In genomic region chr2:120829633-120830025, GRCh38 we compare ENCODE assay signal across 18 cellular contexts.
"Had no signal": no experiment of that assay in that cellular context is flagged by ENCODE, and none has a peak within 500 bp of the region (broad histone marks: within the 10 kb centered on the region; RNA-seq: fewer than 3 reads in every experiment).

No MANE protein-coding gene starts in this region.

- H3K27ac Mint-ChIP-seq: naive thymus-derived CD8-positive, alpha-beta T cell; type B pancreatic cell had no signal

- H3K4me3 ChIP-seq: heart left ventricle, left lung, prostate gland, right lobe of liver, skin epidermis, suprapubic skin, thyroid gland, vagina had no signal

- H3K9me3 ChIP-seq: heart left ventricle, left lung, prostate gland, right lobe of liver, suprapubic skin, thyroid gland, vagina had no signal

- H3K4me3 Mint-ChIP-seq: central memory CD8-positive, alpha-beta T cell; naive thymus-derived CD8-positive, alpha-beta T cell; type B pancreatic cell had no signal

- H3K27me3 ChIP-seq: heart left ventricle, left lung, right lobe of liver, suprapubic skin, thyroid gland, vagina had no signal

- DNase-seq: effector memory CD4-positive, alpha-beta T cell; hypothalamus; kidney glomerular epithelial cell; left lung; naive thymus-derived CD8-positive, alpha-beta T cell; right lobe of liver; stimulated activated CD4-positive, alpha-beta T cell treated with anti-CD3 and anti-CD28 coated beads, Interleukin-2, amount 100 ng/mL, for 48 hours; stimulated activated naive CD8-positive, alpha-beta T cell treated with anti-CD3 and anti-CD28 coated beads, Interleukin-15, Interleukin-2, amounts not matched to agents 100 U/mL and 50 U/mL, for 24 hours; thyroid gland had no signal

- H3K36me3 Mint-ChIP-seq: naive thymus-derived CD8-positive, alpha-beta T cell; type B pancreatic cell had no signal

- H3K27ac ChIP-seq: heart left ventricle, left lung, parathyroid adenoma, prostate gland, right lobe of liver, skin epidermis, suprapubic skin, thyroid gland, vagina had no signal

- H3K4me1 Mint-ChIP-seq: central memory CD8-positive, alpha-beta T cell; naive thymus-derived CD8-positive, alpha-beta T cell had no signal

- ATAC-seq: esophagus mucosa; heart left ventricle; left lung; naive thymus-derived CD8-positive, alpha-beta T cell; stimulated activated naive CD8-positive, alpha-beta T cell treated with anti-CD3 and anti-CD28 coated beads, Interleukin-15, Interleukin-2, amounts not matched to agents 100 U/mL and 50 U/mL, for 24 hours had no signal

- H2AFZ ChIP-seq: parathyroid adenoma had no signal

- H3K9me3 Mint-ChIP-seq: central memory CD8-positive, alpha-beta T cell; naive thymus-derived CD8-positive, alpha-beta T cell; type B pancreatic cell had no signal

- H3K36me3 ChIP-seq: heart left ventricle, left lung, prostate gland, right lobe of liver, suprapubic skin, thyroid gland, vagina had no signal

- H3K27me3 Mint-ChIP-seq: central memory CD8-positive, alpha-beta T cell had no signal

- H3K9ac ChIP-seq: parathyroid adenoma had no signal

- H3K4me1 ChIP-seq: left lung, parathyroid adenoma, prostate gland, right lobe of liver had no signal
